8 cellular contexts compared by ENCODE assay signal in genomic region chr12:27780612-27781408, GRCh38. TPM values are rescaled to one million over a fixed set of nuclear protein-coding genes. Genes with fewer than 3 reads are reported as not detected.
DNase-seq lines count a peak whose midpoint lies in the region; ATAC-seq and TF ChIP-seq lines count a peak whose summit lies in the region.

No MANE protein-coding gene starts in this region.

- TF ChIP-seq CTCF in retinal pigment epithelial cell (conservative IDR thresholded peaks at IDR 0.05; ENCODE audit: low read depth, low read length): no peak

- peak overlapping the region; percentile 83 for H3K4me3 ChIP-seq in retinal pigment epithelial cell (ENCODE audit: low read length)

- ATAC-seq in GM18858 (IDR thresholded peaks at IDR 0.05; ENCODE audit: unreplicated experiment) (peak; percentile 16), HG03045 (IDR thresholded peaks at IDR 0.05; ENCODE audit: unreplicated experiment) (peak; percentile 28), left ventricle myocardium superior (peak; percentile 5)

- peak; percentile 43 for DNase-seq in AG08395 (ENCODE audit: low spot score)
- peak; percentile 17 for DNase-seq in NCI-H510A (lab: John Stamatoyannopoulos, UW)
- DNase-seq in activated naive CD4-positive, alpha-beta T cell treated with anti-CD3 and anti-CD28 coated beads, Interleukin-2, amount 50 U/mL, for 16 hours: peak; percentile 44
- DNase-seq in left ventricle myocardium superior: no peak
- DNase-seq in retinal pigment epithelial cell (ENCODE audit: low read depth): peak; percentile 22
- DNase-seq in SKM-1 treated with dmso at 0.1 percent for 144 hours (lab: John Stamatoyannopoulos, UW; ENCODE audit: unreplicated experiment): no peak

- intact Hi-C loops in left ventricle myocardium superior (cut with micrococcal nuclease): no loop called here

RNA-seq across cellular contexts. Expression of gene MANSC4, which starts 0.8 kb away (rescaled TPM):
- not detected for total RNA-seq in left ventricle myocardium superior

RNA-seq across cellular contexts. Expression of gene KLHL42, which starts 0.8 kb away (rescaled TPM):
- 6.4 TPM for total RNA-seq in left ventricle myocardium superior

Comparison
In these comparisons a context has a peak if more than half of its experiments do, and no peak if none do; other contexts are left out.
1. DNase-seq: peak in AG08395 (single experiment), NCI-H510A (single experiment), activated naive CD4-positive, alpha-beta T cell treated with anti-CD3 and anti-CD28 coated beads, Interleukin-2, amount 50 U/mL, for 16 hours (single experiment) and retinal pigment epithelial cell (single experiment); none in left ventricle myocardium superior (single experiment) and SKM-1 treated with dmso at 0.1 percent for 144 hours (single experiment).
2. Peak in every context shown above with its lines, with median percentiles within 50 percentile points of each other: ATAC-seq.